Comparison of ENCODE assay signal across 8 cellular contexts in the genomic region with DNA sequence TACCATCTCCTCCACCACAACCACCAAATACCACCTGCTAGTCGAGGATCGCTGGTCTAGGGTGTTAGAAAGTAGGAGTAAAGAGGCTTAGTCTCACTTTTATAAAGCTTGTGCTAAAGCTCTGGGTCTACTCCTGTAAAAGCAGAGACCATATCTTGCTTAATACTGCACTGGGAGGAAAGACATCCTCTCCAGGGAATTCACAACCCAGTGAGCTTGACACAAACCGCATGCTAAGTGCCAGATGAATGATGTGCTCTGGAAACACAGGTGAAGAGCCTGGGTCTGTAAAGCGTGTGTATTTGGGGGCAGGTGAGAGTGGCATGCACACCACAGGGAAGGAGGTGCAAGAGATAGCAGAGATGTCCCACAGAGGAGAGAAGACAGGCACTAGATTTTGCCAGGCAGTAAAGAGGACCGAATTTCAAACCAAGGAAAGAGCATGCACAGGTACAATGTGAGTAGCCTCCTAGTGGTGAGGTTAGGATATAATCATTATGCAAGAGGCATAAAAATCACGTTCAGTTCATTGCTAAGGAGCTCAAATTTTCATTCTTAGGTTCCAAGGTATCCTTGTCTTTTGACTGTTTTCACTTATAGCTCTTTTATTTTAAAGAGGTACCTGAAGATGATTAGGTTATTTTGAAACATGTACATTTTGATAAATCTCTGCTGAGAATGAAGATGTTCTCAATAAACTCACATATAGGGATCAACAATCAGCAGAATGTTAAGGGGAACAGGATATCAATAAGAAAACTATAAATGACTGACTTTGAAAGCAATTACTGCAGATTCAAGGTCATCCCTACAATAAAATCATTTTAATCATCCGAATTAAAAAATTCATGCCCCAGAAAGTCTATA. TPM values are rescaled to one million over a fixed set of nuclear protein-coding genes. Genes with fewer than 3 reads are reported as not detected.
A peak's percentile ranks its signal among the peaks of the same experiment; 100 is the strongest.
DNase-seq lines count a peak whose midpoint lies in the region; ATAC-seq and TF ChIP-seq lines count a peak whose summit lies in the region.

No MANE protein-coding gene starts in this region.

- no peaks in the 10 kb centered on the region for H3K27me3 Mint-ChIP-seq in activated T-cell treated with anti-CD3 and anti-CD28 coated beads, Interleukin-2, amount 50 U/mL, for 4 hours (ENCODE audit: low read depth)
- no peaks in the 10 kb centered on the region for H3K27me3 Mint-ChIP-seq in activated B cell treated with CpG ODN at 0.5 μM for 24 hours

- peaks cover 29% of the 10 kb centered on the region for H3K36me3 Mint-ChIP-seq in activated T-cell treated with anti-CD3 and anti-CD28 coated beads, Interleukin-2, amount 50 U/mL, for 4 hours (ENCODE audit: insufficient read depth)
- H3K36me3 Mint-ChIP-seq in activated B cell treated with CpG ODN at 0.5 μM for 24 hours (ENCODE audit: low read depth): peaks cover 49% of the 10 kb centered on the region

- POLR2A ChIA-PET in activated B cell treated with CpG ODN at 0.5 μM for 24 hours (lab: Charles Lee): interaction anchor here (0.6 to 1.4 kb wide), 7 partner anchors 9 to 59 kb away, joined by 3 to 6 read pairs (median 3); no protein-coding TSS in a partner anchor

- H3K4me3 Mint-ChIP-seq in activated T-cell treated with anti-CD3 and anti-CD28 coated beads, Interleukin-2, amount 50 U/mL, for 4 hours: no peak overlapping the region
- H3K4me3 Mint-ChIP-seq in activated B cell treated with CpG ODN at 0.5 μM for 24 hours: no peak overlapping the region

- no peak for DNase-seq in activated T-cell treated with anti-CD3 and anti-CD28 coated beads, Interleukin-2, amount 50 U/mL, for 4 hours
- DNase-seq in activated T-cell treated with anti-CD3 and anti-CD28 coated beads for 4 hours: no peak
- DNase-seq in H7: peak; percentile 37
- peak; percentile 28 for DNase-seq in activated B cell treated with CpG ODN at 0.5 μM for 24 hours
- DNase-seq in right atrium auricular region (ENCODE audit: low spot score): no peak
- DNase-seq in thoracic aorta (ENCODE audit: low spot score): no peak
- DNase-seq in NK-92 (lab: John Stamatoyannopoulos, UW; ENCODE audit: unreplicated experiment): no peak

- peaks cover 0 to 4% of the 10 kb centered on the region in 2 donors for H3K4me1 ChIP-seq in right atrium auricular region
- peaks cover 3 to 36% of the 10 kb centered on the region in 2 donors for H3K4me1 ChIP-seq in thoracic aorta (ENCODE audit: control insufficient read depth in 1 of 2, low read depth in 2 of 2)

- H3K9me3 ChIP-seq in right atrium auricular region (no peaks in the 10 kb centered on the region), thoracic aorta (no peaks in the 10 kb centered on the region)

- H3K27ac ChIP-seq in right atrium auricular region (no peak overlapping the region), thoracic aorta (no peak overlapping the region)

- no peak overlapping the region for H3K4me3 ChIP-seq in H7 (ENCODE audit: insufficient read depth, low read depth, low read length)
- no peak overlapping the region for H3K4me3 ChIP-seq in right atrium auricular region
- no peak overlapping the region for H3K4me3 ChIP-seq in thoracic aorta

- ATAC-seq in activated T-cell treated with anti-CD3 and anti-CD28 coated beads, Interleukin-2, amount 50 U/mL, for 4 hours: peak; percentile 60 to 76
- ATAC-seq in activated B cell treated with CpG ODN at 0.5 μM for 24 hours (ENCODE audit: low read depth): peak; percentile 86
- ATAC-seq in thoracic aorta (ENCODE audit: insufficient number of reproducible peaks, low FRiP score, low read depth): no peak

- no peaks in the 10 kb centered on the region for H3K9me3 Mint-ChIP-seq in activated T-cell treated with anti-CD3 and anti-CD28 coated beads, Interleukin-2, amount 50 U/mL, for 4 hours
- no peaks in the 10 kb centered on the region for H3K9me3 Mint-ChIP-seq in activated B cell treated with CpG ODN at 0.5 μM for 24 hours

- intact Hi-C loops in activated B cell treated with CpG ODN at 0.5 μM for 24 hours (cut with micrococcal nuclease): loop anchor here (1.0 to 5.0 kb wide), 3 partner anchors 20 to 398 kb away; no protein-coding TSS in a partner anchor

- H3K27me3 ChIP-seq in H7 (ENCODE audit: control insufficient read depth, insufficient read depth, low read length) (no peaks in the 10 kb centered on the region), right atrium auricular region (no peaks in the 10 kb centered on the region), thoracic aorta (replicated peaks; ENCODE audit: insufficient read depth) (no peaks in the 10 kb centered on the region)

- peaks cover 36% of the 10 kb centered on the region for H3K4me1 Mint-ChIP-seq in activated T-cell treated with anti-CD3 and anti-CD28 coated beads, Interleukin-2, amount 50 U/mL, for 4 hours (ENCODE audit: low read depth)
- H3K4me1 Mint-ChIP-seq in activated B cell treated with CpG ODN at 0.5 μM for 24 hours: peaks cover 33% of the 10 kb centered on the region

- CTCF ChIA-PET in activated B cell treated with CpG ODN at 0.5 μM for 24 hours (lab: Charles Lee): interaction anchor here (0.6 to 4.7 kb wide), 18 partner anchors 9 to 175 kb away, joined by 3 to 36 read pairs (median 5); no protein-coding TSS in a partner anchor

- peak overlapping the region; percentile 7 for H3K27ac Mint-ChIP-seq in activated B cell treated with CpG ODN at 0.5 μM for 24 hours

- no peaks in the 10 kb centered on the region for H3K36me3 ChIP-seq in H7 (replicated peaks; ENCODE audit: control insufficient read depth, insufficient read depth, low read length)
- H3K36me3 ChIP-seq in right atrium auricular region: peaks cover 5% of the 10 kb centered on the region
- peaks cover 5% of the 10 kb centered on the region for H3K36me3 ChIP-seq in thoracic aorta

- TF ChIP-seq CTCF in LNCAP (IDR thresholded peaks at IDR 0.05) (peak; percentile 63), activated B cell treated with CpG ODN at 0.5 μM for 24 hours (IDR thresholded peaks at IDR 0.05) (no peak), right atrium auricular region (IDR thresholded peaks at IDR 0.05) (peak; percentile 41 to 60), thoracic aorta (IDR thresholded peaks at IDR 0.05) (peak; percentile 58)

RNA-seq across cellular contexts. Expression of a gene that starts 20.7 kb away (rescaled TPM):
- 10 to 100 TPM; 16.4 to 20.4 (median 16.7) TPM for total RNA-seq in activated T-cell treated with anti-CD3 and anti-CD28 coated beads, Interleukin-2, amount 50 U/mL, for 4 hours
- total RNA-seq in H7 (2014; rRNA removed; shearing (Covaris generic)): 5.8 and 8.8 TPM in 2 replicates
- total RNA-seq in activated B cell treated with CpG ODN at 0.5 μM for 24 hours (30.0 and 35.0 TPM in 2 replicates), right atrium auricular region (10 to 100 TPM; 19.7 to 21.1 TPM), thoracic aorta (10 to 100 TPM; 34.4 to 36.0 TPM)

Comparison
In these comparisons a context has a peak if more than half of its experiments do, and no peak if none do; other contexts are left out.
1. DNase-seq: peak in H7 (single experiment) and activated B cell treated with CpG ODN at 0.5 μM for 24 hours (single experiment); none in activated T-cell treated with anti-CD3 and anti-CD28 coated beads, Interleukin-2, amount 50 U/mL, for 4 hours (single experiment), activated T-cell treated with anti-CD3 and anti-CD28 coated beads for 4 hours (single experiment), right atrium auricular region (single experiment), thoracic aorta (single experiment) and NK-92 (single experiment).